1 cellular context compared by ENCODE assay signal in the genomic region with DNA sequence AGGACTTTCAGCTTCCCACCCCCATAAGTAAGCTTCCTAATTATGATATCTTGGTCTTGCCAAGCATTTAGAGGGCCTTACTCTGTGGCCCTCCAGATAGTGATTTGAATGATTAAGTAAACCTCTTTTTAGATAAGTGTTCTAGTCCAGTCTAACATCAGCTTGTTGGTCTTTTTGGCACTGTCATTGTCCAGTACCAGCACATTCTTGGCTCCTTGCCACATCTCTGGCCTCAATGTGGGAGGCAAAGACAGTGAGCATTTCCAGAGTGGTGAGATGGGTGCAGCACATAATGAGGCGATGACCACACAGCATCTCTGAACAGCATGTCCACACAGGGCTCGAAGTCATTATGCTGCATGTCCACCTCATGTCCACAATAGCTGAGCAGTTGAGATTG.
TF ChIP-seq lines count a peak whose summit lies in the region.

No MANE protein-coding gene starts in this region.

TF ChIP-seq in K562, 482 proteins besides CTCF, POLR2A, EP300 and RAD21 (continued from another document and continues in another):
- TF ChIP-seq, protein P1, sequence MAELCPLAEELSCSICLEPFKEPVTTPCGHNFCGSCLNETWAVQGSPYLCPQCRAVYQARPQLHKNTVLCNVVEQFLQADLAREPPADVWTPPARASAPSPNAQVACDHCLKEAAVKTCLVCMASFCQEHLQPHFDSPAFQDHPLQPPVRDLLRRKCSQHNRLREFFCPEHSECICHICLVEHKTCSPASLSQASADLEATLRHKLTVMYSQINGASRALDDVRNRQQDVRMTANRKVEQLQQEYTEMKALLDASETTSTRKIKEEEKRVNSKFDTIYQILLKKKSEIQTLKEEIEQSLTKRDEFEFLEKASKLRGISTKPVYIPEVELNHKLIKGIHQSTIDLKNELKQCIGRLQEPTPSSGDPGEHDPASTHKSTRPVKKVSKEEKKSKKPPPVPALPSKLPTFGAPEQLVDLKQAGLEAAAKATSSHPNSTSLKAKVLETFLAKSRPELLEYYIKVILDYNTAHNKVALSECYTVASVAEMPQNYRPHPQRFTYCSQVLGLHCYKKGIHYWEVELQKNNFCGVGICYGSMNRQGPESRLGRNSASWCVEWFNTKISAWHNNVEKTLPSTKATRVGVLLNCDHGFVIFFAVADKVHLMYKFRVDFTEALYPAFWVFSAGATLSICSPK (IDR thresholded peaks at IDR 0.05; ENCODE audit: borderline replicate concordance) = no peak
- TF ChIP-seq TBP (optimal IDR thresholded peaks at IDR 0.05; ENCODE audit: low read depth, low read length) = no peak
- TF ChIP-seq ZNF239 (CRISPR knock-in tag; IDR thresholded peaks at IDR 0.05) = no peak
- no peak for TF ChIP-seq GTF2E2 (tag; IDR thresholded peaks at IDR 0.05)
- TF ChIP-seq, protein P2, sequence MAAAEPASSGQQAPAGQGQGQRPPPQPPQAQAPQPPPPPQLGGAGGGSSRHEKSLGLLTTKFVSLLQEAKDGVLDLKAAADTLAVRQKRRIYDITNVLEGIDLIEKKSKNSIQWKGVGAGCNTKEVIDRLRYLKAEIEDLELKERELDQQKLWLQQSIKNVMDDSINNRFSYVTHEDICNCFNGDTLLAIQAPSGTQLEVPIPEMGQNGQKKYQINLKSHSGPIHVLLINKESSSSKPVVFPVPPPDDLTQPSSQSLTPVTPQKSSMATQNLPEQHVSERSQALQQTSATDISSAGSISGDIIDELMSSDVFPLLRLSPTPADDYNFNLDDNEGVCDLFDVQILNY (CRISPR knock-in tag; IDR thresholded peaks at IDR 0.05) = no peak
- no peak for TF ChIP-seq SMAD2 (IDR thresholded peaks at IDR 0.05; ENCODE audit: low read depth, low read length)
- TF ChIP-seq, protein P3, sequence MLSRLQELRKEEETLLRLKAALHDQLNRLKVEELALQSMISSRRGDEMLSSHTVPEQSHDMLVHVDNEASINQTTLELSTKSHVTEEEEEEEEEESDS (CRISPR knock-in tag; IDR thresholded peaks at IDR 0.05) = no peak
- TF ChIP-seq WHSC1 (IDR thresholded peaks at IDR 0.05; ENCODE audit: low read length) = no peak
- TF ChIP-seq POLR2B (IDR thresholded peaks at IDR 0.05; ENCODE audit: low read depth, partially characterized antibody) = peak; percentile 11
- no peak for TF ChIP-seq ZNF384 (IDR thresholded peaks at IDR 0.05; ENCODE audit: low read depth, low read length)
- TF ChIP-seq MAZ (CRISPR knock-in tag; conservative IDR thresholded peaks at IDR 0.05 in 1 of 2, IDR thresholded peaks at IDR 0.05 in 1 of 2) = no peak
- TF ChIP-seq DNMT1 (IDR thresholded peaks at IDR 0.05) = no peak
- TF ChIP-seq, protein P4, sequence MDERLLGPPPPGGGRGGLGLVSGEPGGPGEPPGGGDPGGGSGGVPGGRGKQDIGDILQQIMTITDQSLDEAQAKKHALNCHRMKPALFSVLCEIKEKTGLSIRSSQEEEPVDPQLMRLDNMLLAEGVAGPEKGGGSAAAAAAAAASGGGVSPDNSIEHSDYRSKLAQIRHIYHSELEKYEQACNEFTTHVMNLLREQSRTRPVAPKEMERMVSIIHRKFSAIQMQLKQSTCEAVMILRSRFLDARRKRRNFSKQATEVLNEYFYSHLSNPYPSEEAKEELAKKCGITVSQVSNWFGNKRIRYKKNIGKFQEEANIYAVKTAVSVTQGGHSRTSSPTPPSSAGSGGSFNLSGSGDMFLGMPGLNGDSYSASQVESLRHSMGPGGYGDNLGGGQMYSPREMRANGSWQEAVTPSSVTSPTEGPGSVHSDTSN (CRISPR knock-in tag; IDR thresholded peaks at IDR 0.05; ENCODE audit: low read depth) = no peak
- TF ChIP-seq, protein P4 (tag; conservative IDR thresholded peaks at IDR 0.05; ENCODE audit: low read depth) = peak; percentile 40; the same call in 1 of the 2 replicates
- TF ChIP-seq, protein P5, sequence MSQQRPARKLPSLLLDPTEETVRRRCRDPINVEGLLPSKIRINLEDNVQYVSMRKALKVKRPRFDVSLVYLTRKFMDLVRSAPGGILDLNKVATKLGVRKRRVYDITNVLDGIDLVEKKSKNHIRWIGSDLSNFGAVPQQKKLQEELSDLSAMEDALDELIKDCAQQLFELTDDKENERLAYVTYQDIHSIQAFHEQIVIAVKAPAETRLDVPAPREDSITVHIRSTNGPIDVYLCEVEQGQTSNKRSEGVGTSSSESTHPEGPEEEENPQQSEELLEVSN (IDR thresholded peaks at IDR 0.05; ENCODE audit: borderline replicate concordance in 1 of 2, extremely low read depth in 1 of 2, insufficient read depth in 1 of 2, insufficient read length in 1 of 2, low read depth in 1 of 2, low read length in 1 of 2, poor library complexity in 1 of 2, severe bottlenecking in 1 of 2) = no peak
- TF ChIP-seq, protein P6, sequence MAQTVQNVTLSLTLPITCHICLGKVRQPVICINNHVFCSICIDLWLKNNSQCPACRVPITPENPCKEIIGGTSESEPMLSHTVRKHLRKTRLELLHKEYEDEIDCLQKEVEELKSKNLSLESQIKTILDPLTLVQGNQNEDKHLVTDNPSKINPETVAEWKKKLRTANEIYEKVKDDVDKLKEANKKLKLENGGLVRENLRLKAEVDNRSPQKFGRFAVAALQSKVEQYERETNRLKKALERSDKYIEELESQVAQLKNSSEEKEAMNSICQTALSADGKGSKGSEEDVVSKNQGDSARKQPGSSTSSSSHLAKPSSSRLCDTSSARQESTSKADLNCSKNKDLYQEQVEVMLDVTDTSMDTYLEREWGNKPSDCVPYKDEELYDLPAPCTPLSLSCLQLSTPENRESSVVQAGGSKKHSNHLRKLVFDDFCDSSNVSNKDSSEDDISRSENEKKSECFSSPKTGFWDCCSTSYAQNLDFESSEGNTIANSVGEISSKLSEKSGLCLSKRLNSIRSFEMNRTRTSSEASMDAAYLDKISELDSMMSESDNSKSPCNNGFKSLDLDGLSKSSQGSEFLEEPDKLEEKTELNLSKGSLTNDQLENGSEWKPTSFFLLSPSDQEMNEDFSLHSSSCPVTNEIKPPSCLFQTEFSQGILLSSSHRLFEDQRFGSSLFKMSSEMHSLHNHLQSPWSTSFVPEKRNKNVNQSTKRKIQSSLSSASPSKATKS (CRISPR knock-in tag; IDR thresholded peaks at IDR 0.05) = no peak
- TF ChIP-seq, protein P7, sequence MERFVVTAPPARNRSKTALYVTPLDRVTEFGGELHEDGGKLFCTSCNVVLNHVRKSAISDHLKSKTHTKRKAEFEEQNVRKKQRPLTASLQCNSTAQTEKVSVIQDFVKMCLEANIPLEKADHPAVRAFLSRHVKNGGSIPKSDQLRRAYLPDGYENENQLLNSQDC (CRISPR knock-in tag; IDR thresholded peaks at IDR 0.05) = no peak
- no peak for TF ChIP-seq FOXJ2 (tag; IDR thresholded peaks at IDR 0.05)
- TF ChIP-seq ESRRA (IDR thresholded peaks at IDR 0.05; ENCODE audit: borderline replicate concordance, low read depth) = no peak
- TF ChIP-seq MCM5 (IDR thresholded peaks at IDR 0.05; ENCODE audit: low read depth) = no peak
- TF ChIP-seq, protein P8, sequence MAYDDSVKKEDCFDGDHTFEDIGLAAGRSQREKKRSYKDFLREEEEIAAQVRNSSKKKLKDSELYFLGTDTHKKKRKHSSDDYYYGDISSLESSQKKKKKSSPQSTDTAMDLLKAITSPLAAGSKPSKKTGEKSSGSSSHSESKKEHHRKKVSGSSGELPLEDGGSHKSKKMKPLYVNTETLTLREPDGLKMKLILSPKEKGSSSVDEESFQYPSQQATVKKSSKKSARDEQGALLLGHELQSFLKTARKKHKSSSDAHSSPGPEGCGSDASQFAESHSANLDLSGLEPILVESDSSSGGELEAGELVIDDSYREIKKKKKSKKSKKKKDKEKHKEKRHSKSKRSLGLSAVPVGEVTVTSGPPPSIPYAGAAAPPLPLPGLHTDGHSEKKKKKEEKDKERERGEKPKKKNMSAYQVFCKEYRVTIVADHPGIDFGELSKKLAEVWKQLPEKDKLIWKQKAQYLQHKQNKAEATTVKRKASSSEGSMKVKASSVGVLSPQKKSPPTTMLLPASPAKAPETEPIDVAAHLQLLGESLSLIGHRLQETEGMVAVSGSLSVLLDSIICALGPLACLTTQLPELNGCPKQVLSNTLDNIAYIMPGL (CRISPR knock-in tag; IDR thresholded peaks at IDR 0.05) = no peak
- TF ChIP-seq HNRNPLL (IDR thresholded peaks at IDR 0.05; ENCODE audit: low read depth, low read length, poor library complexity, severe bottlenecking) = no peak
- no peak for TF ChIP-seq PHF20 (IDR thresholded peaks at IDR 0.05; ENCODE audit: partially characterized antibody)
- TF ChIP-seq, protein P9, sequence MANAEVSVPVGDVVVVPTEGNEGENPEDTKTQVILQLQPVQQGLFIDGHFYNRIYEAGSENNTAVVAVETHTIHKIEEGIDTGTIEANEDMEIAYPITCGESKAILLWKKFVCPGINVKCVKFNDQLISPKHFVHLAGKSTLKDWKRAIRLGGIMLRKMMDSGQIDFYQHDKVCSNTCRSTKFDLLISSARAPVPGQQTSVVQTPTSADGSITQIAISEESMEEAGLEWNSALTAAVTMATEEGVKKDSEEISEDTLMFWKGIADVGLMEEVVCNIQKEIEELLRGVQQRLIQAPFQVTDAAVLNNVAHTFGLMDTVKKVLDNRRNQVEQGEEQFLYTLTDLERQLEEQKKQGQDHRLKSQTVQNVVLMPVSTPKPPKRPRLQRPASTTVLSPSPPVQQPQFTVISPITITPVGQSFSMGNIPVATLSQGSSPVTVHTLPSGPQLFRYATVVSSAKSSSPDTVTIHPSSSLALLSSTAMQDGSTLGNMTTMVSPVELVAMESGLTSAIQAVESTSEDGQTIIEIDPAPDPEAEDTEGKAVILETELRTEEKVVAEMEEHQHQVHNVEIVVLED (CRISPR knock-in tag; IDR thresholded peaks at IDR 0.05) = no peak
- no peak for TF ChIP-seq ZNF436 (CRISPR knock-in tag; IDR thresholded peaks at IDR 0.05)
- TF ChIP-seq HDAC6 (IDR thresholded peaks at IDR 0.05; ENCODE audit: low read depth, low read length) = no peak
- no peak for TF ChIP-seq MTF1 (CRISPR knock-in tag; IDR thresholded peaks at IDR 0.05; ENCODE audit: borderline replicate concordance)
- peak; percentile 62; the same call in 1 of the 2 replicates for TF ChIP-seq CBFA2T2 (conservative IDR thresholded peaks at IDR 0.05)
- TF ChIP-seq CBX1 (IDR thresholded peaks at IDR 0.05; ENCODE audit: low read depth) = no peak
- no peak for TF ChIP-seq BDP1 (IDR thresholded peaks at IDR 0.05; ENCODE audit: insufficient read depth, insufficient read length)
- no peak for TF ChIP-seq HNRNPUL1 (IDR thresholded peaks at IDR 0.05; ENCODE audit: low read length)
- no peak for TF ChIP-seq SIRT6 (IDR thresholded peaks at IDR 0.05; ENCODE audit: low read depth, low read length)
- TF ChIP-seq, protein P10, sequence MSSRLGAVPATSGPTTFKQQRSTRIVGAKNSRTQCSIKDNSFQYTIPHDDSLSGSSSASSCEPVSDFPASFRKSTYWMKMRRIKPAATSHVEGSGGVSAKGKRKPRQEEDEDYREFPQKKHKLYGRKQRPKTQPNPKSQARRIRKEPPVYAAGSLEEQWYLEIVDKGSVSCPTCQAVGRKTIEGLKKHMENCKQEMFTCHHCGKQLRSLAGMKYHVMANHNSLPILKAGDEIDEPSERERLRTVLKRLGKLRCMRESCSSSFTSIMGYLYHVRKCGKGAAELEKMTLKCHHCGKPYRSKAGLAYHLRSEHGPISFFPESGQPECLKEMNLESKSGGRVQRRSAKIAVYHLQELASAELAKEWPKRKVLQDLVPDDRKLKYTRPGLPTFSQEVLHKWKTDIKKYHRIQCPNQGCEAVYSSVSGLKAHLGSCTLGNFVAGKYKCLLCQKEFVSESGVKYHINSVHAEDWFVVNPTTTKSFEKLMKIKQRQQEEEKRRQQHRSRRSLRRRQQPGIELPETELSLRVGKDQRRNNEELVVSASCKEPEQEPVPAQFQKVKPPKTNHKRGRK (tag; IDR thresholded peaks at IDR 0.05) = no peak
- no peak for TF ChIP-seq SNIP1 (IDR thresholded peaks at IDR 0.05; ENCODE audit: low read depth)
- TF ChIP-seq, protein P11, sequence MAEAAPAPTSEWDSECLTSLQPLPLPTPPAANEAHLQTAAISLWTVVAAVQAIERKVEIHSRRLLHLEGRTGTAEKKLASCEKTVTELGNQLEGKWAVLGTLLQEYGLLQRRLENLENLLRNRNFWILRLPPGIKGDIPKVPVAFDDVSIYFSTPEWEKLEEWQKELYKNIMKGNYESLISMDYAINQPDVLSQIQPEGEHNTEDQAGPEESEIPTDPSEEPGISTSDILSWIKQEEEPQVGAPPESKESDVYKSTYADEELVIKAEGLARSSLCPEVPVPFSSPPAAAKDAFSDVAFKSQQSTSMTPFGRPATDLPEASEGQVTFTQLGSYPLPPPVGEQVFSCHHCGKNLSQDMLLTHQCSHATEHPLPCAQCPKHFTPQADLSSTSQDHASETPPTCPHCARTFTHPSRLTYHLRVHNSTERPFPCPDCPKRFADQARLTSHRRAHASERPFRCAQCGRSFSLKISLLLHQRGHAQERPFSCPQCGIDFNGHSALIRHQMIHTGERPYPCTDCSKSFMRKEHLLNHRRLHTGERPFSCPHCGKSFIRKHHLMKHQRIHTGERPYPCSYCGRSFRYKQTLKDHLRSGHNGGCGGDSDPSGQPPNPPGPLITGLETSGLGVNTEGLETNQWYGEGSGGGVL (CRISPR knock-in tag; IDR thresholded peaks at IDR 0.05) = no peak
- TF ChIP-seq ZNF695 (CRISPR knock-in tag; IDR thresholded peaks at IDR 0.05) = no peak
- no peak for TF ChIP-seq CHD2 (IDR thresholded peaks at IDR 0.05; ENCODE audit: low read depth, low read length)
- no peak for TF ChIP-seq SAP30 (IDR thresholded peaks at IDR 0.05; ENCODE audit: borderline replicate concordance, insufficient read depth, low read depth, low read length, poor library complexity, severe bottlenecking)
- no peak for TF ChIP-seq NEUROD1 (IDR thresholded peaks at IDR 0.05; ENCODE audit: borderline replicate concordance, low read depth, low read length, partially characterized antibody)
- peak; percentile 91 for TF ChIP-seq SMAD1 (IDR thresholded peaks at IDR 0.05; ENCODE audit: low read depth, low read length, partially characterized antibody)
- TF ChIP-seq, protein P12, sequence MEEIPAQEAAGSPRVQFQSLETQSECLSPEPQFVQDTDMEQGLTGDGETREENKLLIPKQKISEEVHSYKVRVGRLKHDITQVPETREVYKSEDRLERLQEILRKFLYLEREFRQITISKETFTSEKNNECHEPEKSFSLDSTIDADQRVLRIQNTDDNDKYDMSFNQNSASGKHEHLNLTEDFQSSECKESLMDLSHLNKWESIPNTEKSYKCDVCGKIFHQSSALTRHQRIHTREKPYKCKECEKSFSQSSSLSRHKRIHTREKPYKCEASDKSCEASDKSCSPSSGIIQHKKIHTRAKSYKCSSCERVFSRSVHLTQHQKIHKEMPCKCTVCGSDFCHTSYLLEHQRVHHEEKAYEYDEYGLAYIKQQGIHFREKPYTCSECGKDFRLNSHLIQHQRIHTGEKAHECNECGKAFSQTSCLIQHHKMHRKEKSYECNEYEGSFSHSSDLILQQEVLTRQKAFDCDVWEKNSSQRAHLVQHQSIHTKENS (CRISPR knock-in tag; IDR thresholded peaks at IDR 0.05) = no peak
- 0 out of 2 replicates have a peak, but pooled peaks have one; percentile 24 for TF ChIP-seq EGR1 (conservative IDR thresholded peaks at IDR 0.05)
- TF ChIP-seq HEY1 (CRISPR knock-in tag; IDR thresholded peaks at IDR 0.05; ENCODE audit: borderline replicate concordance) = no peak
- TF ChIP-seq ZNF12 (CRISPR knock-in tag; IDR thresholded peaks at IDR 0.05) = no peak
- peak; percentile 83 for TF ChIP-seq DPF2 (IDR thresholded peaks at IDR 0.05)
- no peak for TF ChIP-seq ZFP30 (CRISPR knock-in tag; IDR thresholded peaks at IDR 0.05; ENCODE audit: borderline replicate concordance)
- no peak for TF ChIP-seq NR3C1 (CRISPR knock-in tag; IDR thresholded peaks at IDR 0.05)
